In the genomic region with DNA sequence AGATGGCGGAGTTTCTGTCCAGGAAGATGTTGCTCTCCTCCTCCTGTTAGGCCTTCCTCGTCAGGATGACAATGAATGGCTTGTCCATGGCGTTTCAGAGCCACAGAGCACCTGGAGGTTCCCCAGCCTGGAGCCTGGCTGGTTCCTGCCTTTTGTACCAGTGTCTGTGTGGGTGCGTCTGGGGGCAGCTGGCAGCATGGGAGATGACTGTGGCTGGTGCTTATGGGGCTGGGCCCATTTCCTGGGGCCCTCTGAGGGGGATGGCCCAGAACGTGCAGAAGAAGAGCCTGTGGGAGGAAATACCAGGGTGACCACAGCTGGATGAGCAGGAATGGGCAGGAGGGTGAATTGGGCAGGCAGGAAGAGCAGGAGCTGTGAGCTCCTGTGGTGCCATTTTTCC, we compare ENCODE assay signal across 12 cellular contexts. TPM values are rescaled to one million over a fixed set of nuclear protein-coding genes. Genes with fewer than 3 reads are reported as not detected.
DNase-seq lines count a peak whose midpoint lies in the region; ATAC-seq, FAIRE-seq and TF ChIP-seq lines count a peak whose summit lies in the region.
"Had no signal": no experiment of that assay in that cellular context is flagged by ENCODE, and none has a peak within 500 bp of the region (broad histone marks: within the 10 kb centered on the region; RNA-seq: fewer than 3 reads in every experiment).

No MANE protein-coding gene starts in this region.

- H3K9ac ChIP-seq in kidney (ENCODE audit: low read length in 2 of 2) = no peak overlapping the region

- intact Hi-C loops in sigmoid colon (cut with DNase I) = no loop called here
- intact Hi-C loops in kidney (cut with DNase I) = no loop called here

- no peak for FAIRE-seq in kidney (lab: Jason Lieb, UNC)

- ATAC-seq in HG02852 (IDR thresholded peaks at IDR 0.05; ENCODE audit: unreplicated experiment) = no peak

- H3K4me1 ChIP-seq in esophagus (ENCODE audit: control insufficient read depth in 2 of 2, insufficient read depth in 2 of 2, low read length in 1 of 2) (peaks cover 0 to 20% of the 10 kb centered on the region in 2 donors), sigmoid colon (no peaks in the 10 kb centered on the region), kidney (ENCODE audit: control insufficient read depth in 1 of 2, insufficient read depth in 1 of 2, low read depth in 1 of 2, low read length in 2 of 2) (no peaks in the 10 kb centered on the region)

- DNase-seq in Daoy (ENCODE audit: low read depth) (peak; percentile 76), M059J (ENCODE audit: low read depth) (peak; percentile 80), sigmoid colon (no peak), RPMI8226 (no peak), kidney (no peak)
- DNase-seq in stimulated activated CD4-positive, alpha-beta T cell treated with anti-CD3 and anti-CD28 coated beads, Interleukin-4, amount 100 ng/mL, for 1 hour = no peak
- DNase-seq: activated CD4-positive, alpha-beta T cell treated with anti-CD3 and anti-CD28 coated beads for 4 hours; effector memory CD8-positive, alpha-beta T cell; GOT3; SJCRH30 had no signal

- H3K36me3 ChIP-seq in esophagus (ENCODE audit: control insufficient read depth in 2 of 2, insufficient read depth in 2 of 2, low read length in 1 of 2) = no peaks in the 10 kb centered on the region
- H3K36me3 ChIP-seq in sigmoid colon = no peaks in the 10 kb centered on the region
- H3K36me3 ChIP-seq in kidney (ENCODE audit: control insufficient read depth in 1 of 2, insufficient read depth in 2 of 2, low read length in 2 of 2) = no peaks in the 10 kb centered on the region
- H3K36me3 ChIP-seq: SJCRH30 had no signal

- H3K4me3 ChIP-seq in esophagus (ENCODE audit: low read depth in 1 of 2, low read length in 2 of 2) (no peak overlapping the region), sigmoid colon (no peak overlapping the region), kidney (ENCODE audit: low read length in 2 of 2) (no peak overlapping the region)
- H3K4me3 ChIP-seq: SJCRH30 had no signal

- WGBS in esophagus, 2 donors = 72 to 73% methylated on average over 5 of the region's 5 CpGs
- WGBS in sigmoid colon, 2 donors = 69 to 70% methylated on average over 5 of the region's 5 CpGs

- no peak for TF ChIP-seq CTCF in sigmoid colon (IDR thresholded peaks at IDR 0.05)
- TF ChIP-seq CTCF in kidney (IDR thresholded peaks at IDR 0.05; ENCODE audit: borderline replicate concordance, extremely low read depth, insufficient read depth) = no peak

- TF ChIP-seq EP300 in sigmoid colon (IDR thresholded peaks at IDR 0.05) = no peak

- H3K27me3 ChIP-seq in esophagus (ENCODE audit: control insufficient read depth in 1 of 2, insufficient read depth in 2 of 2, low read length in 2 of 2) (no peaks in the 10 kb centered on the region), sigmoid colon (peaks cover 0 to 5% (median 4%) of the 10 kb centered on the region in 3 donors)
- H3K27me3 ChIP-seq: SJCRH30 had no signal

- H3K9me3 ChIP-seq in esophagus (ENCODE audit: control insufficient read depth in 2 of 2, insufficient read depth in 1 of 2, low read depth in 1 of 2, low read length in 1 of 2) (no peaks in the 10 kb centered on the region), sigmoid colon (no peaks in the 10 kb centered on the region), kidney (ENCODE audit: control insufficient read depth in 1 of 2, low read length in 2 of 2) (no peaks in the 10 kb centered on the region)
- H3K9me3 ChIP-seq: SJCRH30 had no signal

- TF ChIP-seq POLR2A in sigmoid colon (IDR thresholded peaks at IDR 0.05) = no peak

- peak overlapping the region; percentile 75 to 86 for H3K27ac ChIP-seq in esophagus (ENCODE audit: low read depth in 2 of 2, low read length in 1 of 2)
- peak overlapping the region; percentile 36 to 62 (median 44) for H3K27ac ChIP-seq in sigmoid colon
- H3K27ac ChIP-seq in kidney (ENCODE audit: low read depth in 2 of 2, low read length in 2 of 2) = no peak overlapping the region
- H3K27ac ChIP-seq: SJCRH30 had no signal

RNA-seq across cellular contexts. Expression of gene SLC37A2, which starts 6.7 kb away (rescaled TPM):
- total RNA-seq in Daoy (2014; rRNA removed; shearing (Covaris generic)) = 4.1 and 4.2 TPM in 2 replicates
- total RNA-seq in M059J (2014; rRNA removed; shearing (Covaris generic)) = 7.2 and 11.8 TPM in 2 replicates
- 10 to 100 TPM; 21.7 to 27.0 TPM for polyA plus RNA-seq in esophagus
- total RNA-seq in sigmoid colon = 10 to 100 TPM in 1 of 4 donors, 1 to 10 TPM in 3; 3.4 to 10.3 (median 6.6) TPM
- 10 to 100 TPM in 1 of 3 donors, 1 to 10 TPM in 2; 1.2 to 14.1 (median 3.5) TPM for polyA plus RNA-seq in sigmoid colon
- total RNA-seq in kidney = 6.1 TPM
- 0.82 TPM for polyA plus RNA-seq in kidney (ENCODE audit: insufficient read depth, low read depth, low replicate concordance)

RNA-seq across cellular contexts. Expression of gene TMEM218, which starts 41.6 kb away (rescaled TPM):
- total RNA-seq in Daoy (2014; rRNA removed; shearing (Covaris generic)) = 25.1 and 32.0 TPM in 2 replicates
- 24.0 and 32.7 TPM in 2 replicates for total RNA-seq in M059J (2014; rRNA removed; shearing (Covaris generic))
- polyA plus RNA-seq in esophagus (10 to 100 TPM; 11.5 to 18.8 TPM), sigmoid colon (10 to 100 TPM; 12.0 to 23.3 (median 15.6) TPM), kidney (ENCODE audit: insufficient read depth, low read depth, low replicate concordance) (33.4 TPM)
- total RNA-seq in sigmoid colon (10 to 100 TPM; 14.0 to 34.6 (median 26.0) TPM), kidney (22.9 TPM)

Comparison
In these comparisons a context has a peak if more than half of its experiments do, and no peak if none do; other contexts are left out.
1. DNase-seq: peak in Daoy (single experiment) and M059J (single experiment); none in sigmoid colon (single experiment), RPMI8226 (single experiment), kidney (single experiment) and stimulated activated CD4-positive, alpha-beta T cell treated with anti-CD3 and anti-CD28 coated beads, Interleukin-4, amount 100 ng/mL, for 1 hour (single experiment).
2. H3K27ac ChIP-seq: peak in esophagus (2 of 2) and sigmoid colon (4 of 4); none in kidney (0 of 2).